ENCODE assay signal across 1 cellular context in the genomic region with DNA sequence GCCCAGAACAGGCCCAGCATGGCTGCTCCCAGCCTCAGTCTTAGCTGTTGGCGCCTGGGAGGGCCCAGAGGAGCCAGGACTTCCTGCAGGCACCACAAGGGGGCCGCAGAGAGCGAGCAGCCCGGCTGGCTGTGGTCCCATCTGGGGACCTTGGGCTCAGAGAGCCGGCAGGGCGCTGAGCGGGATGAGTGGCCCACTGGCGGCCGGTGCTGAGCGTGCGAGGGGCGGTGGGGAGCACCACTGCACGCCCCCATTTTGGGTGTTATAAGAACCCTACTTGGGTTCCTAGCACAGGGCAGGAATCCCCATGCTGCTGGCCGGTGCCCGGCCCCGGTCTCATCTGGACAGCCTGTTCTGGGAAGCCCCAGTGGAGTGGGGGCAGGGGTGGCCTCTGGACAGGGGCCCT.
TF ChIP-seq lines count a peak whose summit lies in the region.

No MANE protein-coding gene starts in this region.

TF ChIP-seq in K562, 482 proteins besides CTCF, POLR2A, EP300 and RAD21:
- TF ChIP-seq ILK (tag; IDR thresholded peaks at IDR 0.05; ENCODE audit: borderline replicate concordance, low read depth) (no peak), ZNF184 (CRISPR knock-in tag; IDR thresholded peaks at IDR 0.05) (no peak), RB1 (IDR thresholded peaks at IDR 0.05; ENCODE audit: low read depth) (peak; percentile 69; the same call in 1 of the 2 replicates), MAFG (tag; conservative IDR thresholded peaks at IDR 0.05) (no peak), YY1 (IDR thresholded peaks at IDR 0.05; ENCODE audit: borderline replicate concordance in 1 of 3, control insufficient read depth in 1 of 3, extremely low read depth in 1 of 3, insufficient read depth in 3 of 3, insufficient read length in 1 of 3, insufficient replicate concordance in 2 of 3, low read depth in 1 of 3, low read length in 2 of 3) (peak in 1 of 3 experiments; percentile 38), ZFX (CRISPR knock-in tag; IDR thresholded peaks at IDR 0.05) (0 out of 2 replicates have a peak, but pooled peaks have one; percentile 6), CBX3 (IDR thresholded peaks at IDR 0.05; ENCODE audit: borderline replicate concordance in 1 of 2, low read length in 2 of 2) (no peak), RBM22 (IDR thresholded peaks at IDR 0.05; ENCODE audit: low read depth, low read length, poor library complexity, severe bottlenecking) (no peak), NFIC (IDR thresholded peaks at IDR 0.05) (peak; percentile 34; the same call in 1 of the 2 replicates), SMC3 (conservative IDR thresholded peaks at IDR 0.05; ENCODE audit: insufficient read depth, low read depth, low read length) (0 out of 2 replicates have a peak, but pooled peaks have one; percentile 43), HNRNPLL (IDR thresholded peaks at IDR 0.05; ENCODE audit: low read depth, low read length, poor library complexity, severe bottlenecking) (no peak)
- TF ChIP-seq, protein P1, sequence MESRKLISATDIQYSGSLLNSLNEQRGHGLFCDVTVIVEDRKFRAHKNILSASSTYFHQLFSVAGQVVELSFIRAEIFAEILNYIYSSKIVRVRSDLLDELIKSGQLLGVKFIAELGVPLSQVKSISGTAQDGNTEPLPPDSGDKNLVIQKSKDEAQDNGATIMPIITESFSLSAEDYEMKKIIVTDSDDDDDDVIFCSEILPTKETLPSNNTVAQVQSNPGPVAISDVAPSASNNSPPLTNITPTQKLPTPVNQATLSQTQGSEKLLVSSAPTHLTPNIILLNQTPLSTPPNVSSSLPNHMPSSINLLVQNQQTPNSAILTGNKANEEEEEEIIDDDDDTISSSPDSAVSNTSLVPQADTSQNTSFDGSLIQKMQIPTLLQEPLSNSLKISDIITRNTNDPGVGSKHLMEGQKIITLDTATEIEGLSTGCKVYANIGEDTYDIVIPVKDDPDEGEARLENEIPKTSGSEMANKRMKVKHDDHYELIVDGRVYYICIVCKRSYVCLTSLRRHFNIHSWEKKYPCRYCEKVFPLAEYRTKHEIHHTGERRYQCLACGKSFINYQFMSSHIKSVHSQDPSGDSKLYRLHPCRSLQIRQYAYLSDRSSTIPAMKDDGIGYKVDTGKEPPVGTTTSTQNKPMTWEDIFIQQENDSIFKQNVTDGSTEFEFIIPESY (CRISPR knock-in tag; IDR thresholded peaks at IDR 0.05): peak; percentile 98
- TF ChIP-seq, protein P2, sequence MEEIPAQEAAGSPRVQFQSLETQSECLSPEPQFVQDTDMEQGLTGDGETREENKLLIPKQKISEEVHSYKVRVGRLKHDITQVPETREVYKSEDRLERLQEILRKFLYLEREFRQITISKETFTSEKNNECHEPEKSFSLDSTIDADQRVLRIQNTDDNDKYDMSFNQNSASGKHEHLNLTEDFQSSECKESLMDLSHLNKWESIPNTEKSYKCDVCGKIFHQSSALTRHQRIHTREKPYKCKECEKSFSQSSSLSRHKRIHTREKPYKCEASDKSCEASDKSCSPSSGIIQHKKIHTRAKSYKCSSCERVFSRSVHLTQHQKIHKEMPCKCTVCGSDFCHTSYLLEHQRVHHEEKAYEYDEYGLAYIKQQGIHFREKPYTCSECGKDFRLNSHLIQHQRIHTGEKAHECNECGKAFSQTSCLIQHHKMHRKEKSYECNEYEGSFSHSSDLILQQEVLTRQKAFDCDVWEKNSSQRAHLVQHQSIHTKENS (CRISPR knock-in tag; IDR thresholded peaks at IDR 0.05): no peak
- TF ChIP-seq, protein P3, sequence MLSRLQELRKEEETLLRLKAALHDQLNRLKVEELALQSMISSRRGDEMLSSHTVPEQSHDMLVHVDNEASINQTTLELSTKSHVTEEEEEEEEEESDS (CRISPR knock-in tag; IDR thresholded peaks at IDR 0.05): no peak
- TF ChIP-seq, protein P4, sequence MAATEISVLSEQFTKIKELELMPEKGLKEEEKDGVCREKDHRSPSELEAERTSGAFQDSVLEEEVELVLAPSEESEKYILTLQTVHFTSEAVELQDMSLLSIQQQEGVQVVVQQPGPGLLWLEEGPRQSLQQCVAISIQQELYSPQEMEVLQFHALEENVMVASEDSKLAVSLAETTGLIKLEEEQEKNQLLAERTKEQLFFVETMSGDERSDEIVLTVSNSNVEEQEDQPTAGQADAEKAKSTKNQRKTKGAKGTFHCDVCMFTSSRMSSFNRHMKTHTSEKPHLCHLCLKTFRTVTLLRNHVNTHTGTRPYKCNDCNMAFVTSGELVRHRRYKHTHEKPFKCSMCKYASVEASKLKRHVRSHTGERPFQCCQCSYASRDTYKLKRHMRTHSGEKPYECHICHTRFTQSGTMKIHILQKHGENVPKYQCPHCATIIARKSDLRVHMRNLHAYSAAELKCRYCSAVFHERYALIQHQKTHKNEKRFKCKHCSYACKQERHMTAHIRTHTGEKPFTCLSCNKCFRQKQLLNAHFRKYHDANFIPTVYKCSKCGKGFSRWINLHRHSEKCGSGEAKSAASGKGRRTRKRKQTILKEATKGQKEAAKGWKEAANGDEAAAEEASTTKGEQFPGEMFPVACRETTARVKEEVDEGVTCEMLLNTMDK (IDR thresholded peaks at IDR 0.05; ENCODE audit: borderline replicate concordance, insufficient read depth, low read depth, low read length, poor library complexity, severe bottlenecking): peak; percentile 45
